In genomic region chr12:64034901-64035576, GRCh38 we compare ENCODE assay signal across 15 cellular contexts.
"Had no signal": no experiment of that assay in that cellular context is flagged by ENCODE, and none has a peak within 500 bp of the region (broad histone marks: within the 10 kb centered on the region; RNA-seq: fewer than 3 reads in every experiment).

No MANE protein-coding gene starts in this region.

- ATAC-seq: activated naive CD8-positive, alpha-beta T cell treated with anti-CD3 and anti-CD28 coated beads, Interleukin-2, amount 50 U/mL, for 24 hours; activated T-cell treated with anti-CD3 and anti-CD28 coated beads, Interleukin-2, amount 50 U/mL, for 4 hours had no signal

- DNase-seq: activated CD4-positive, alpha-beta memory T cell treated with anti-CD3 and anti-CD28 coated beads for 36 hours; activated CD4-positive, CD25-positive, alpha-beta regulatory T cell treated with anti-CD3 and anti-CD28 coated beads, Interleukin-2, amount 50 U/mL, for 72 hours; activated gamma-delta T cell treated with Interleukin-2 at 50 U/mL for 16 hours; activated naive CD8-positive, alpha-beta T cell treated with anti-CD3 and anti-CD28 coated beads, Interleukin-2, amount 50 U/mL, for 24 hours; activated T-cell treated with anti-CD3 and anti-CD28 coated beads, Interleukin-2, amount 50 U/mL, for 4 hours; caudate nucleus; cortex of kidney; effector memory CD4-positive, alpha-beta T cell; kidney; left ventricle myocardium inferior; sigmoid colon; stimulated activated CD4-positive, alpha-beta T cell treated with anti-CD3 and anti-CD28 coated beads, Interleukin-2, amount 100 ng/mL, for 48 hours; stimulated activated CD8-positive, alpha-beta memory T cell treated with anti-CD3 and anti-CD28 coated beads, Interleukin-4, amount 100 ng/mL, for 48 hours had no signal

- FAIRE-seq: kidney had no signal

- H3K4me3 ChIP-seq: hepatocyte, left ventricle myocardium inferior, prostate gland, sigmoid colon had no signal
